20 cellular contexts compared by ENCODE assay signal in genomic region chr9:115999498-115999897, GRCh38.
A peak's percentile ranks its signal among the peaks of the same experiment; 100 is the strongest.
DNase-seq lines count a peak whose midpoint lies in the region; ATAC-seq, FAIRE-seq and TF ChIP-seq lines count a peak whose summit lies in the region.
"Had no signal": no experiment of that assay in that cellular context is flagged by ENCODE, and none has a peak within 500 bp of the region (broad histone marks: within the 10 kb centered on the region; RNA-seq: fewer than 3 reads in every experiment).

No MANE protein-coding gene starts in this region.

- H3K56ac ChIP-seq in IMR-90 (ENCODE audit: extremely low read depth, insufficient read depth, low read length), result no peak overlapping the region

- POLR2A ChIA-PET in IMR-90 (lab: Charles Lee; ENCODE audit: unreplicated experiment), result no interaction called here

- intact Hi-C loops in IMR-90 (cut with micrococcal nuclease), result loop anchor here (2.0 to 10.0 kb wide), 2 partner anchors 55 to 305 kb away; no protein-coding TSS in a partner anchor
- intact Hi-C loops in heart right ventricle (cut with DNase I), result loop anchor here in 1 of 10 donors (10.0 kb wide), 1 partner anchor 115 kb away; no protein-coding TSS in a partner anchor
- intact Hi-C loops in ascending aorta (cut with DNase I), result no loop called here

- no peak overlapping the region for H4K8ac ChIP-seq in IMR-90 (ENCODE audit: low read depth in 2 of 2, low read length in 2 of 2)

- H3K23ac ChIP-seq in IMR-90 (ENCODE audit: low read depth, low read length), result no peak overlapping the region

- no peak overlapping the region for H2BK20ac ChIP-seq in IMR-90 (ENCODE audit: low read depth, low read length)

- peak overlapping the region; percentile 79 for H2BK5ac ChIP-seq in IMR-90 (ENCODE audit: low read depth, low read length, poor library complexity, severe bottlenecking)

- no peak overlapping the region for H2BK15ac ChIP-seq in IMR-90 (ENCODE audit: low read depth, low read length)

- in situ Hi-C loops in IMR-90 (cut with MboI; ENCODE audit: low sequenced_read_pairs), result no loop called here
- in situ Hi-C loops in brain microvascular endothelial cell (cut with HindIII; ENCODE audit: low pct_ligation_motif_present, low sequenced_read_pairs), result loop anchor here (25.0 kb wide), 1 partner anchor 112 kb away; no protein-coding TSS in a partner anchor

- no peak overlapping the region for H2AK9ac ChIP-seq in IMR-90 (replicated peaks; ENCODE audit: low read depth, low read length, poor library complexity)

- H2AK5ac ChIP-seq in IMR-90 (ENCODE audit: low read depth, low read length), result no peak overlapping the region

- TF ChIP-seq CTCF in IMR-90 (conservative IDR thresholded peaks at IDR 0.05; ENCODE audit: low read depth, low read length) (no peak), brain microvascular endothelial cell (IDR thresholded peaks at IDR 0.05; ENCODE audit: low read depth, low read length, missing control alignments) (no peak), keratinocyte (optimal IDR thresholded peaks at IDR 0.05 in 1 of 3, IDR thresholded peaks at IDR 0.05 in 1 of 3, conservative IDR thresholded peaks at IDR 0.05 in 1 of 3; ENCODE audit: extremely low read depth in 1 of 3, insufficient read depth in 2 of 3, low read length in 3 of 3) (no peak), heart right ventricle (IDR thresholded peaks at IDR 0.05) (no peak), ascending aorta (IDR thresholded peaks at IDR 0.05) (no peak)

- H2AFZ ChIP-seq in IMR-90 (replicated peaks; ENCODE audit: low read length, poor library complexity) (no peak overlapping the region), keratinocyte (ENCODE audit: control insufficient read depth, low read length) (no peak overlapping the region)

- TF ChIP-seq POLR2A in IMR-90 (IDR thresholded peaks at IDR 0.05; ENCODE audit: low read depth, low read length), result no peak

- H3K14ac ChIP-seq in IMR-90 (replicated peaks; ENCODE audit: low read depth, low read length), result no peak overlapping the region

- BruUV-seq in IMR-90 (replicated peaks; lab: Mats Ljungman, UMichigan), result no TSS peak

- H3K79me2 ChIP-seq in keratinocyte (ENCODE audit: control insufficient read depth, insufficient read depth, low read length), result no peaks in the 10 kb centered on the region

- no CpG with 5 or more reads among the region's 2 CpGs for WGBS in IMR-90 (ENCODE audit: extremely low coverage in 2 of 2, insufficient read length in 1 of 2), 2 experiments
- WGBS in heart right ventricle, 2 donors, result 69% methylated on average over 2 of the region's 2 CpGs

- H4K20me1 ChIP-seq in IMR-90 (ENCODE audit: insufficient read depth, low read length) (no peaks in the 10 kb centered on the region), keratinocyte (ENCODE audit: control insufficient read depth, extremely low read depth, insufficient read depth, low read length) (no peaks in the 10 kb centered on the region)

- ATAC-seq in IMR-90 (ENCODE audit: low read depth) (no peak), heart right ventricle (no peak), HG03571 (IDR thresholded peaks at IDR 0.05; ENCODE audit: unreplicated experiment) (no peak)
- ATAC-seq: activated naive CD4-positive, alpha-beta T cell treated with anti-CD3 and anti-CD28 coated beads, Interleukin-2, amount 50 U/mL, for 72 hours; body of pancreas; gastroesophageal sphincter; left colon; stimulated activated naive B cell treated with anti-CD40 and anti-IgM and Interleukin-4, amounts not matched to agents 10 μg/mL and 1 μg/mL and 100 μg/mL, for 72 hours had no signal

- peak overlapping the region; percentile 12; the same call in 1 of the 2 replicates for H4K5ac ChIP-seq in IMR-90 (ENCODE audit: low read depth, low read length)

- no peaks in the 10 kb centered on the region for H3K9me3 ChIP-seq in IMR-90 (ENCODE audit: control insufficient read depth, insufficient read depth, low read length)
- no peaks in the 10 kb centered on the region for H3K9me3 ChIP-seq in keratinocyte (ENCODE audit: control insufficient read depth, low read depth, low read length)
- no peaks in the 10 kb centered on the region for H3K9me3 ChIP-seq in heart right ventricle
- no peaks in the 10 kb centered on the region for H3K9me3 ChIP-seq in ascending aorta
- H3K9me3 ChIP-seq: body of pancreas, gastroesophageal sphincter had no signal

- H3K9ac ChIP-seq in IMR-90 (ENCODE audit: low read depth, low read length) (no peak overlapping the region), keratinocyte (ENCODE audit: control insufficient read depth, extremely low read depth, insufficient read depth, low read length) (no peak overlapping the region)

- FAIRE-seq in keratinocyte (lab: Jason Lieb, UNC), result peak; percentile 20

- CTCF ChIA-PET in IMR-90 (lab: Yijun Ruan, JAX), result no interaction called here

- H3K4ac ChIP-seq in IMR-90 (ENCODE audit: low read depth, low read length), result no peak overlapping the region

- H2BK120ac ChIP-seq in IMR-90 (ENCODE audit: low read depth, low read length), result no peak overlapping the region

- H3K4me3 ChIP-seq in IMR-90 (ENCODE audit: insufficient read depth, low read depth, low read length) (no peak overlapping the region), brain microvascular endothelial cell (ENCODE audit: low read depth, low read length) (no peak overlapping the region), keratinocyte (ENCODE audit: control insufficient read depth in 2 of 3, extremely low read depth in 1 of 3, insufficient read depth in 2 of 3, low read depth in 1 of 3, low read length in 3 of 3) (no peak overlapping the region), heart right ventricle (no peak overlapping the region), ascending aorta (no peak overlapping the region)
- H3K4me3 ChIP-seq: body of pancreas, gastroesophageal sphincter had no signal

- H3K79me1 ChIP-seq in IMR-90 (ENCODE audit: low read depth in 1 of 2, low read length in 2 of 2), result no peaks in the 10 kb centered on the region

- no peak for TF ChIP-seq RAD21 in IMR-90 (IDR thresholded peaks at IDR 0.05; ENCODE audit: low read length)

- H3K9me1 ChIP-seq in IMR-90 (ENCODE audit: insufficient read depth, low read length) (peaks cover 5% of the 10 kb centered on the region), keratinocyte (ENCODE audit: control insufficient read depth, extremely low read depth, insufficient read depth, low read length) (no peaks in the 10 kb centered on the region)

- H3K4me1 ChIP-seq in IMR-90 (ENCODE audit: control insufficient read depth, insufficient read depth, low read length), result peaks cover 19% of the 10 kb centered on the region
- peaks cover 21% of the 10 kb centered on the region for H3K4me1 ChIP-seq in keratinocyte (ENCODE audit: control insufficient read depth, extremely low read depth, insufficient read depth, low read length)
- H3K4me1 ChIP-seq in heart right ventricle, result no peaks in the 10 kb centered on the region
- H3K4me1 ChIP-seq in ascending aorta, result no peaks in the 10 kb centered on the region
- H3K4me1 ChIP-seq: gastroesophageal sphincter had no signal

- dilution Hi-C loops in IMR-90 (cut with HindIII; ENCODE audit: low sequenced_read_pairs, unreplicated experiment) (no loop called here), keratinocyte (cut with MboI; ENCODE audit: extremely low pct_ligation_motif_present, low sequenced_read_pairs) (no loop called here)

- H3K27me3 ChIP-seq in IMR-90 (ENCODE audit: control insufficient read depth, insufficient read depth, low read length) (no peaks in the 10 kb centered on the region), brain microvascular endothelial cell (replicated peaks) (no peaks in the 10 kb centered on the region), keratinocyte (ENCODE audit: control insufficient read depth, extremely low read depth, insufficient read depth, low read length) (no peaks in the 10 kb centered on the region), heart right ventricle (no peaks in the 10 kb centered on the region), ascending aorta (no peaks in the 10 kb centered on the region)
- H3K27me3 ChIP-seq: body of pancreas, gastroesophageal sphincter had no signal

- DNase-seq in DMS53 treated with DMSO at 0.1 percent for 48 hours (lab: John Stamatoyannopoulos, UW; ENCODE audit: unreplicated experiment) (peak; percentile 10), IMR-90 (peak; percentile 73), brain microvascular endothelial cell (no peak), keratinocyte (ENCODE audit: low read depth, low spot score) (no peak), heart right ventricle (no peak), ascending aorta (ENCODE audit: low spot score in 2 of 2) (no peak), ecto neural progenitor cell (ENCODE audit: low spot score) (no peak)
- DNase-seq: activated CD4-positive, alpha-beta T cell treated with anti-CD3 and anti-CD28 coated beads for 48 hours; body of pancreas; CD4-positive, alpha-beta T cell; left colon; midbrain; NCI-H1436 treated with DMSO at 0.1 percent for 48 hours; NCI-H526; SHP77; stimulated activated naive B cell treated with anti-CD40 and anti-IgM and Interleukin-4, amounts not matched to agents 10 μg/mL and 1 μg/mL and 100 μg/mL, for 72 hours; T-helper 1 cell had no signal

- H3K36me3 ChIP-seq in IMR-90 (ENCODE audit: control insufficient read depth, insufficient read depth, low read length), result no peaks in the 10 kb centered on the region
- no peaks in the 10 kb centered on the region for H3K36me3 ChIP-seq in brain microvascular endothelial cell (replicated peaks)
- no peaks in the 10 kb centered on the region for H3K36me3 ChIP-seq in keratinocyte (ENCODE audit: control insufficient read depth in 2 of 2, extremely low read depth in 1 of 2, insufficient read depth in 2 of 2, low read length in 2 of 2)
- H3K36me3 ChIP-seq in heart right ventricle, result no peaks in the 10 kb centered on the region
- no peaks in the 10 kb centered on the region for H3K36me3 ChIP-seq in ascending aorta
- H3K36me3 ChIP-seq: gastroesophageal sphincter had no signal

- H3K4me2 ChIP-seq in IMR-90 (ENCODE audit: low read depth, low read length) (no peak overlapping the region), keratinocyte (ENCODE audit: control insufficient read depth, extremely low read depth, insufficient read depth, low read depth, low read length) (no peak overlapping the region)

- no peak overlapping the region for H4K91ac ChIP-seq in IMR-90 (ENCODE audit: insufficient read depth, low read depth, low read length)

- peak overlapping the region; percentile 68 for H3K18ac ChIP-seq in IMR-90 (ENCODE audit: low read depth, low read length)

- H3K27ac ChIP-seq in IMR-90 (ENCODE audit: insufficient read depth, low read length), result no peak overlapping the region
- peak overlapping the region; percentile 9 for H3K27ac ChIP-seq in brain microvascular endothelial cell
- H3K27ac ChIP-seq in keratinocyte (ENCODE audit: control insufficient read depth, insufficient read depth, low read length), result no peak overlapping the region
- H3K27ac ChIP-seq in heart right ventricle, result no peak overlapping the region
- no peak overlapping the region for H3K27ac ChIP-seq in ascending aorta
- H3K27ac ChIP-seq: body of pancreas, gastroesophageal sphincter had no signal

Comparison
In these comparisons a context has a peak if more than half of its experiments do, and no peak if none do; other contexts are left out.
1. DNase-seq: peak in DMS53 treated with DMSO at 0.1 percent for 48 hours (single experiment) and IMR-90 (single experiment); none in brain microvascular endothelial cell (single experiment), keratinocyte (single experiment), heart right ventricle (0 of 2), ascending aorta (0 of 2) and ecto neural progenitor cell (single experiment).